ENCODE assay signal across 8 cellular contexts in genomic region chr14:92794547-92794941, GRCh38. TPM values are rescaled to one million over a fixed set of nuclear protein-coding genes. Genes with fewer than 3 reads are reported as not detected.
DNase-seq lines count a peak whose midpoint lies in the region; ATAC-seq lines count a peak whose summit lies in the region.

No MANE protein-coding gene starts in this region.

- ATAC-seq in stimulated activated memory B cell treated with anti-CD40 and anti-IgM and Interleukin-4, amounts not matched to agents 10 μg/mL and 1 μg/mL and 100 μg/mL, for 72 hours = no peak
- ATAC-seq in HG03469 (IDR thresholded peaks at IDR 0.05; ENCODE audit: unreplicated experiment) = no peak

- peak overlapping the region; percentile 88 for H3K4me3 ChIP-seq in HUES48 (ENCODE audit: low read depth, low read length)
- H3K4me3 ChIP-seq in iPS-18a (ENCODE audit: low read length) = peak overlapping the region; percentile 97

- peaks cover 19% of the 10 kb centered on the region for H3K36me3 ChIP-seq in HUES48 (ENCODE audit: control insufficient read depth, insufficient read depth, low read length)
- peaks cover 14% of the 10 kb centered on the region for H3K36me3 ChIP-seq in iPS-18a (ENCODE audit: control insufficient read depth, low read depth, low read length)

- H3K27me3 Mint-ChIP-seq in stimulated activated memory B cell treated with anti-CD40 and anti-IgM and Interleukin-4, amounts not matched to agents 10 μg/mL and 1 μg/mL and 100 μg/mL, for 72 hours = no peaks in the 10 kb centered on the region

- H3K9ac ChIP-seq in HUES48 (ENCODE audit: low read depth, low read length) = peak overlapping the region; percentile 71
- peak overlapping the region; percentile 83 for H3K9ac ChIP-seq in iPS-18a (ENCODE audit: low read length)

- WGBS in adipose tissue, 3 donors = 0% methylated on average over 20 of the region's 20 CpGs

- 0 out of 2 replicates have a peak, but pooled peaks cover under 1% of the 10 kb centered on the region for H3K9me3 ChIP-seq in HUES48 (ENCODE audit: control insufficient read depth, insufficient read depth, low read length)
- H3K9me3 ChIP-seq in iPS-18a (ENCODE audit: control insufficient read depth, low read depth, low read length) = no peaks in the 10 kb centered on the region

- H3K27ac Mint-ChIP-seq in stimulated activated memory B cell treated with anti-CD40 and anti-IgM and Interleukin-4, amounts not matched to agents 10 μg/mL and 1 μg/mL and 100 μg/mL, for 72 hours = peak overlapping the region; percentile 96

- H3K4me1 ChIP-seq in HUES48 (ENCODE audit: control insufficient read depth, insufficient read depth, low read length) (0 out of 2 replicates have a peak, but pooled peaks cover 11% of the 10 kb centered on the region), iPS-18a (ENCODE audit: control insufficient read depth, low read depth, low read length) (peaks cover 12% of the 10 kb centered on the region)

- H3K27me3 ChIP-seq in HUES48 (ENCODE audit: control insufficient read depth, insufficient read depth, low read length) = no peaks in the 10 kb centered on the region
- H3K27me3 ChIP-seq in iPS-18a (ENCODE audit: control insufficient read depth, insufficient read depth, low read length) = no peaks in the 10 kb centered on the region

- H3K4me1 Mint-ChIP-seq in stimulated activated memory B cell treated with anti-CD40 and anti-IgM and Interleukin-4, amounts not matched to agents 10 μg/mL and 1 μg/mL and 100 μg/mL, for 72 hours = peaks cover 23% of the 10 kb centered on the region

- peaks cover 23% of the 10 kb centered on the region for H3K36me3 Mint-ChIP-seq in stimulated activated memory B cell treated with anti-CD40 and anti-IgM and Interleukin-4, amounts not matched to agents 10 μg/mL and 1 μg/mL and 100 μg/mL, for 72 hours

- H3K9me3 Mint-ChIP-seq in stimulated activated memory B cell treated with anti-CD40 and anti-IgM and Interleukin-4, amounts not matched to agents 10 μg/mL and 1 μg/mL and 100 μg/mL, for 72 hours = peaks cover 9% of the 10 kb centered on the region

- H3K27ac ChIP-seq in HUES48 (ENCODE audit: low read depth, low read length) (peak overlapping the region; percentile 85), adipose tissue (ENCODE audit: low read depth, low read length) (peak overlapping the region; percentile 59), iPS-18a (ENCODE audit: low read length) (no peak overlapping the region)

- DNase-seq in ELR (ENCODE audit: low read depth) = peak; percentile 29
- no peak for DNase-seq in AML-193 (lab: John Stamatoyannopoulos, UW)
- DNase-seq in medulla oblongata (ENCODE audit: extremely low spot score) = no peak

- peak overlapping the region; percentile 95 for H3K4me3 Mint-ChIP-seq in stimulated activated memory B cell treated with anti-CD40 and anti-IgM and Interleukin-4, amounts not matched to agents 10 μg/mL and 1 μg/mL and 100 μg/mL, for 72 hours

RNA-seq across cellular contexts. Expression of gene GOLGA5, which starts 0.4 kb away (rescaled TPM):
- 10 to 100 TPM; 15.4 to 43.7 (median 18.9) TPM for polyA plus RNA-seq in adipose tissue

RNA-seq across cellular contexts. Expression of gene LGMN, which starts 46.1 kb away (rescaled TPM):
- 100 to 1,000 TPM in 1 of 3 donors, 10 to 100 TPM in 2; 26.9 to 115 (median 59.0) TPM for polyA plus RNA-seq in adipose tissue
